1 cellular context compared by ENCODE assay signal in the genomic region with DNA sequence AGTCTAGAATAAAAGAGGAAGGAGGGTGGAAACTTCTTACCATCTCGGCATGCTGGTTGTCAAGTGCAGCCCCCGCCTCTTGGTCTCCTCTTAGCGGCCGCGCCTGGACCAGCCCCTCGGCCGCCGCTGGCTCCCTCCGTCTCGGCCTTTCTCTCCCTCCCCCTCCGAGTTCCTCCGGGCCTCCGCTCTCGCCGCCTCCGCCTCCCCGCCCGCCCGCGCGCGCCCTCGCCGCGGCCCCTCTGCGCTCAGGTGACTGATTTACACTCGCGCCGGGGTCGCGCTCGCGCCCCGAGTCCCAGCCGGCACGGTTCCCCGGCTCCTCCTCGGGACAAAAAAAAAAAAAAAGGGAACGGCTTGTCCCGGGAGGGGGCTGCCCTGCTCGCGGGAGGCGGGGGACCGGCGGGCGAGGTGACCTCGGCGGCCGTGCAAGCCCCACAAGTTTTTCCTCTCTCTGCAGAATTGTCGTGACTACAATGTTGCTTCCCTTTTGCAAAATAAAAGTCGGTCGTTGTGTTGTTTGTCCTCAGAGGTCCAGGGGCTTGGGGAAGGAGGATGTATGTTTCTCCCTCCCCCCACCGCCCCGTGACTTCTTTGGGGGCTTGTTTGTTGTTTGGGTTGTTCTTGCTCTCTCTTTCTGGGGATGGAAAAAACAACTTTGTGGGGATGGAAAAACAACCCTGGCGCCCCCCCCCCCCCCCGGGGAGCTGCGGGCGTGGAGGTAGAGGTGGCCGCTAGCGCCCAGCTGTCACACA.
TF ChIP-seq lines count a peak whose summit lies in the region.

A gene with protein sequence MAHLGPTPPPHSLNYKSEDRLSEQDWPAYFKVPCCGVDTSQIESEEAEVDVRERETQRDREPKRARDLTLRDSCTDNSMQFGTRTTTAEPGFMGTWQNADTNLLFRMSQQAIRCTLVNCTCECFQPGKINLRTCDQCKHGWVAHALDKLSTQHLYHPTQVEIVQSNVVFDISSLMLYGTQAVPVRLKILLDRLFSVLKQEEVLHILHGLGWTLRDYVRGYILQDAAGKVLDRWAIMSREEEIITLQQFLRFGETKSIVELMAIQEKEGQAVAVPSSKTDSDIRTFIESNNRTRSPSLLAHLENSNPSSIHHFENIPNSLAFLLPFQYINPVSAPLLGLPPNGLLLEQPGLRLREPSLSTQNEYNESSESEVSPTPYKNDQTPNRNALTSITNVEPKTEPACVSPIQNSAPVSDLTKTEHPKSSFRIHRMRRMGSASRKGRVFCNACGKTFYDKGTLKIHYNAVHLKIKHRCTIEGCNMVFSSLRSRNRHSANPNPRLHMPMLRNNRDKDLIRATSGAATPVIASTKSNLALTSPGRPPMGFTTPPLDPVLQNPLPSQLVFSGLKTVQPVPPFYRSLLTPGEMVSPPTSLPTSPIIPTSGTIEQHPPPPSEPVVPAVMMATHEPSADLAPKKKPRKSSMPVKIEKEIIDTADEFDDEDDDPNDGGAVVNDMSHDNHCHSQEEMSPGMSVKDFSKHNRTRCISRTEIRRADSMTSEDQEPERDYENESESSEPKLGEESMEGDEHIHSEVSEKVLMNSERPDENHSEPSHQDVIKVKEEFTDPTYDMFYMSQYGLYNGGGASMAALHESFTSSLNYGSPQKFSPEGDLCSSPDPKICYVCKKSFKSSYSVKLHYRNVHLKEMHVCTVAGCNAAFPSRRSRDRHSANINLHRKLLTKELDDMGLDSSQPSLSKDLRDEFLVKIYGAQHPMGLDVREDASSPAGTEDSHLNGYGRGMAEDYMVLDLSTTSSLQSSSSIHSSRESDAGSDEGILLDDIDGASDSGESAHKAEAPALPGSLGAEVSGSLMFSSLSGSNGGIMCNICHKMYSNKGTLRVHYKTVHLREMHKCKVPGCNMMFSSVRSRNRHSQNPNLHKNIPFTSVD (minus strand): TSS at position 65 of the 752 bp plus-strand sequence. CDS start 22 bp downstream, at position 43.

TF ChIP-seq in liver, 16 proteins besides CTCF, POLR2A, EP300 and RAD21 (continued from another document):
- TF ChIP-seq, protein P1, sequence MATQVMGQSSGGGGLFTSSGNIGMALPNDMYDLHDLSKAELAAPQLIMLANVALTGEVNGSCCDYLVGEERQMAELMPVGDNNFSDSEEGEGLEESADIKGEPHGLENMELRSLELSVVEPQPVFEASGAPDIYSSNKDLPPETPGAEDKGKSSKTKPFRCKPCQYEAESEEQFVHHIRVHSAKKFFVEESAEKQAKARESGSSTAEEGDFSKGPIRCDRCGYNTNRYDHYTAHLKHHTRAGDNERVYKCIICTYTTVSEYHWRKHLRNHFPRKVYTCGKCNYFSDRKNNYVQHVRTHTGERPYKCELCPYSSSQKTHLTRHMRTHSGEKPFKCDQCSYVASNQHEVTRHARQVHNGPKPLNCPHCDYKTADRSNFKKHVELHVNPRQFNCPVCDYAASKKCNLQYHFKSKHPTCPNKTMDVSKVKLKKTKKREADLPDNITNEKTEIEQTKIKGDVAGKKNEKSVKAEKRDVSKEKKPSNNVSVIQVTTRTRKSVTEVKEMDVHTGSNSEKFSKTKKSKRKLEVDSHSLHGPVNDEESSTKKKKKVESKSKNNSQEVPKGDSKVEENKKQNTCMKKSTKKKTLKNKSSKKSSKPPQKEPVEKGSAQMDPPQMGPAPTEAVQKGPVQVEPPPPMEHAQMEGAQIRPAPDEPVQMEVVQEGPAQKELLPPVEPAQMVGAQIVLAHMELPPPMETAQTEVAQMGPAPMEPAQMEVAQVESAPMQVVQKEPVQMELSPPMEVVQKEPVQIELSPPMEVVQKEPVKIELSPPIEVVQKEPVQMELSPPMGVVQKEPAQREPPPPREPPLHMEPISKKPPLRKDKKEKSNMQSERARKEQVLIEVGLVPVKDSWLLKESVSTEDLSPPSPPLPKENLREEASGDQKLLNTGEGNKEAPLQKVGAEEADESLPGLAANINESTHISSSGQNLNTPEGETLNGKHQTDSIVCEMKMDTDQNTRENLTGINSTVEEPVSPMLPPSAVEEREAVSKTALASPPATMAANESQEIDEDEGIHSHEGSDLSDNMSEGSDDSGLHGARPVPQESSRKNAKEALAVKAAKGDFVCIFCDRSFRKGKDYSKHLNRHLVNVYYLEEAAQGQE (IDR thresholded peaks at IDR 0.05): no peak
- TF ChIP-seq FOXA1 (IDR thresholded peaks at IDR 0.05): no peak
- no peak for TF ChIP-seq YY1 (IDR thresholded peaks at IDR 0.05)
- no peak for TF ChIP-seq GABPA (IDR thresholded peaks at IDR 0.05 in 1 of 2, conservative IDR thresholded peaks at IDR 0.05 in 1 of 2)
- TF ChIP-seq HNF4G (IDR thresholded peaks at IDR 0.05): no peak
- TF ChIP-seq FOXA2 (IDR thresholded peaks at IDR 0.05): no peak
- TF ChIP-seq NR2F2 (IDR thresholded peaks at IDR 0.05): no peak
- TF ChIP-seq EGR1 (IDR thresholded peaks at IDR 0.05; ENCODE audit: low read depth in 2 of 2): no peak
TF ChIP-seq in liver: peak in this region for 0.
